ENCODE assay signal across 1 cellular context in the genomic region with DNA sequence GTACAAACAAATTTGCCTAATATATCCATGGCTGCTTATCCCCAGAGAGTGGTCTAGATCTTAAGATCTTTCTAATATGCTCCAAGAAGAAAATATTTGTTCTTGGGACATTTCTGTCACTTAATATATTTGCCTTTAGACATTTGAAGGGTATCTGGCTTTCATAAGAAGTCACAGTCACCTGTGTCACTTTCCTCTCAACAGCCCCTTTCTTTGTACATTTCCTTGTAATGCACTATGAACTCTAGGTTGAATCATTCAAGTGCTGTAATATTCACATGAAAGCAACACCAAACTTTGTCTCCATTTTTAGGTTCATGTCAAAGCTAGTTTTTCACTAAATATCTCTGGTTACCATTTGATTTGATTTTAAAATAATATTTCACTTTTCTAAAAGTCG.
TF ChIP-seq lines count a peak whose summit lies in the region.

No MANE protein-coding gene starts in this region.

TF ChIP-seq in SK-N-SH treated with all-trans-retinoic acid at 6 μM for 48 hours, 23 proteins besides CTCF, POLR2A, EP300 and RAD21 (continued from another document):
- TF ChIP-seq, protein P1, sequence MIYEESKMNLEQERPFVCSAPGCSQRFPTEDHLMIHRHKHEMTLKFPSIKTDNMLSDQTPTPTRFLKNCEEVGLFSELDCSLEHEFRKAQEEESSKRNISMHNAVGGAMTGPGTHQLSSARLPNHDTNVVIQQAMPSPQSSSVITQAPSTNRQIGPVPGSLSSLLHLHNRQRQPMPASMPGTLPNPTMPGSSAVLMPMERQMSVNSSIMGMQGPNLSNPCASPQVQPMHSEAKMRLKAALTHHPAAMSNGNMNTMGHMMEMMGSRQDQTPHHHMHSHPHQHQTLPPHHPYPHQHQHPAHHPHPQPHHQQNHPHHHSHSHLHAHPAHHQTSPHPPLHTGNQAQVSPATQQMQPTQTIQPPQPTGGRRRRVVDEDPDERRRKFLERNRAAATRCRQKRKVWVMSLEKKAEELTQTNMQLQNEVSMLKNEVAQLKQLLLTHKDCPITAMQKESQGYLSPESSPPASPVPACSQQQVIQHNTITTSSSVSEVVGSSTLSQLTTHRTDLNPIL (CRISPR knock-in tag; IDR thresholded peaks at IDR 0.05; ENCODE audit: low read depth) = no peak
- TF ChIP-seq ZC3H10 (CRISPR knock-in tag; IDR thresholded peaks at IDR 0.05) (no peak), ZNF70 (CRISPR knock-in tag; IDR thresholded peaks at IDR 0.05) (no peak), OSR1 (CRISPR knock-in tag; IDR thresholded peaks at IDR 0.05) (no peak), TCF4 (CRISPR knock-in tag; IDR thresholded peaks at IDR 0.05; ENCODE audit: borderline replicate concordance) (no peak)
